1 cellular context compared by ENCODE assay signal in genomic region chr10:102335184-102335583, GRCh38.
TF ChIP-seq lines count a peak whose summit lies in the region.

No MANE protein-coding gene starts in this region.

TF ChIP-seq in HEK293, 187 proteins besides CTCF, POLR2A, EP300 and RAD21 (continued from another document):
- TF ChIP-seq ZNF19 (tag by site-specific recombination; IDR thresholded peaks at IDR 0.05; ENCODE audit: low read depth) (no peak), ZNF621 (tag by site-specific recombination; IDR thresholded peaks at IDR 0.05) (no peak)
